Comparison of ENCODE assay signal across 20 cellular contexts in the genomic region with DNA sequence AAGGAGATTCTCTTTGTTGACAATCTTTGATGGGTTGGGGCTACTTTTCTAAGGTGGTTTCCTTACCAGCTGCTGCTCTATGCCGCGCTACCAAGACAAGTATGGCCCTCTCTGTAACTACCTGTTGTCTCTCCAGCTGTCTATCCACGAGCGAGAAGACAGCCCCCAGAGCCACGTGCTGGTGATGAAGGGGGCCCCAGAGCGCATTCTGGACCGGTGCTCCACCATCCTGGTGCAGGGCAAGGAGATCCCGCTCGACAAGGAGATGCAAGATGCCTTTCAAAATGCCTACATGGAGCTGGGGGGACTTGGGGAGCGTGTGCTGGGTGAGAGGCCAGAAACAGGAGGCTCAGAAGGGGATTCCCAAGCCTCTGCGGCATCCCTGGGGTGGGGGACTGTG. TPM values are rescaled to one million over a fixed set of nuclear protein-coding genes. Genes with fewer than 3 reads are reported as not detected.
DNase-seq lines count a peak whose midpoint lies in the region; ATAC-seq and TF ChIP-seq lines count a peak whose summit lies in the region.
"Had no signal": no experiment of that assay in that cellular context is flagged by ENCODE, and none has a peak within 500 bp of the region (broad histone marks: within the 10 kb centered on the region; RNA-seq: fewer than 3 reads in every experiment).

No MANE protein-coding gene starts in this region.

- H3K27ac ChIP-seq in C4-2B: peak overlapping the region; percentile 79; the same call in 1 of the 2 replicates
- peak overlapping the region; percentile 68 to 85 for H3K27ac ChIP-seq in coronary artery
- peak overlapping the region; percentile 46 for H3K27ac ChIP-seq in layer of hippocampus (ENCODE audit: low read depth, low read length)
- H3K27ac ChIP-seq in temporal lobe (ENCODE audit: low read depth, low read length): peak overlapping the region; percentile 38

- no peaks in the 10 kb centered on the region for H3K9me3 Mint-ChIP-seq in activated CD4-positive, alpha-beta T cell treated with anti-CD3 and anti-CD28 coated beads, Interleukin-2, amount 10 ng/mL, durations not matched to agents 7 days and 5 days
- H3K9me3 Mint-ChIP-seq: CD4-positive, alpha-beta T cell; IgD-negative memory B cell had no signal

- H3K36me3 Mint-ChIP-seq in activated CD4-positive, alpha-beta T cell treated with anti-CD3 and anti-CD28 coated beads, Interleukin-2, amount 10 ng/mL, durations not matched to agents 7 days and 5 days (ENCODE audit: low read depth): no peaks in the 10 kb centered on the region
- H3K36me3 Mint-ChIP-seq: IgD-negative memory B cell had no signal

- no peak for DNase-seq in coronary artery (ENCODE audit: low spot score)
- no peak for DNase-seq in activated T-cell treated with anti-CD3 and anti-CD28 coated beads for 4 hours
- no peak for DNase-seq in SHP77 (lab: John Stamatoyannopoulos, UW)
- DNase-seq in activated CD4-positive, alpha-beta T cell treated with anti-CD3 and anti-CD28 coated beads, Interleukin-2, amount 10 ng/mL, durations not matched to agents 7 days and 5 days: no peak
- DNase-seq: Caco-2; CD4-positive, alpha-beta T cell; DMS 273 treated with DMSO at 0.1 percent for 48 hours; DMS79 treated with DMSO at 0.1 percent for 48 hours; MV-4-11; NCI-H1105 treated with DMSO at 0.1 percent for 48 hours; NCI-H2029 treated with DMSO at 0.1 percent for 48 hours; NCI-H226; NCI-H524 treated with DMSO at 0.1 percent for 48 hours; NCI-H82 had no signal

- no peak overlapping the region for H3K27ac Mint-ChIP-seq in activated CD4-positive, alpha-beta T cell treated with anti-CD3 and anti-CD28 coated beads, Interleukin-2, amount 10 ng/mL, durations not matched to agents 7 days and 5 days
- H3K27ac Mint-ChIP-seq: CD4-positive, alpha-beta T cell; IgD-negative memory B cell had no signal

- no peak overlapping the region for H3K4me3 ChIP-seq in coronary artery

- H3K4me3 Mint-ChIP-seq in activated CD4-positive, alpha-beta T cell treated with anti-CD3 and anti-CD28 coated beads, Interleukin-2, amount 10 ng/mL, durations not matched to agents 7 days and 5 days: no peak overlapping the region
- H3K4me3 Mint-ChIP-seq: CD4-positive, alpha-beta T cell; IgD-negative memory B cell had no signal

- POLR2A ChIA-PET in activated CD4-positive, alpha-beta T cell treated with anti-CD3 and anti-CD28 coated beads, Interleukin-2, amount 10 ng/mL, durations not matched to agents 7 days and 5 days (lab: Charles Lee): no interaction called here

- no peaks in the 10 kb centered on the region for H3K4me1 Mint-ChIP-seq in activated CD4-positive, alpha-beta T cell treated with anti-CD3 and anti-CD28 coated beads, Interleukin-2, amount 10 ng/mL, durations not matched to agents 7 days and 5 days
- H3K4me1 Mint-ChIP-seq: IgD-negative memory B cell had no signal

- H3K27me3 ChIP-seq in layer of hippocampus (ENCODE audit: control insufficient read depth, insufficient read depth, low read length): no peaks in the 10 kb centered on the region

- no peak for ATAC-seq in HG02870 (IDR thresholded peaks at IDR 0.05; ENCODE audit: unreplicated experiment)
- ATAC-seq: Panc1 had no signal

- CTCF ChIA-PET in activated CD4-positive, alpha-beta T cell treated with anti-CD3 and anti-CD28 coated beads, Interleukin-2, amount 10 ng/mL, durations not matched to agents 7 days and 5 days (lab: Charles Lee): interaction anchor here (0.6 kb wide), 1 partner anchor 861 kb away, joined by 3 read pairs; no protein-coding TSS in a partner anchor

- H3K27me3 Mint-ChIP-seq in activated CD4-positive, alpha-beta T cell treated with anti-CD3 and anti-CD28 coated beads, Interleukin-2, amount 10 ng/mL, durations not matched to agents 7 days and 5 days: peaks cover 17% of the 10 kb centered on the region

- TF ChIP-seq CTCF in C4-2B (conservative IDR thresholded peaks at IDR 0.05) (no peak), coronary artery (IDR thresholded peaks at IDR 0.05) (no peak)

RNA-seq across cellular contexts. Expression of gene ATP1A2, which starts 14.4 kb away (rescaled TPM):
- total RNA-seq in temporal lobe: 93.2 TPM
- total RNA-seq in activated CD4-positive, alpha-beta T cell treated with anti-CD3 and anti-CD28 coated beads, Interleukin-2, amount 10 ng/mL, durations not matched to agents 7 days and 5 days: not detected
- total RNA-seq: CD4-positive, alpha-beta T cell had no signal

RNA-seq across cellular contexts. Expression of gene ATP1A4, which starts 21.4 kb away (rescaled TPM):
- total RNA-seq in temporal lobe: under 0.01 TPM
- total RNA-seq in activated CD4-positive, alpha-beta T cell treated with anti-CD3 and anti-CD28 coated beads, Interleukin-2, amount 10 ng/mL, durations not matched to agents 7 days and 5 days: not detected
- total RNA-seq: Caco-2 had no signal

RNA-seq across cellular contexts. Expression of gene IGSF8, which starts 31.5 kb away (rescaled TPM):
- total RNA-seq in temporal lobe: 43.5 TPM
- 10 to 100 TPM; 36.4 to 40.9 TPM for total RNA-seq in activated CD4-positive, alpha-beta T cell treated with anti-CD3 and anti-CD28 coated beads, Interleukin-2, amount 10 ng/mL, durations not matched to agents 7 days and 5 days

RNA-seq across cellular contexts. Expression of gene KCNJ9, which starts 48.6 kb away (rescaled TPM):
- 10.6 TPM for total RNA-seq in temporal lobe
- not detected for total RNA-seq in activated CD4-positive, alpha-beta T cell treated with anti-CD3 and anti-CD28 coated beads, Interleukin-2, amount 10 ng/mL, durations not matched to agents 7 days and 5 days
- total RNA-seq: Caco-2; CD4-positive, alpha-beta T cell had no signal

Comparison
In these comparisons a context has a peak if more than half of its experiments do, and no peak if none do; other contexts are left out.
1. RNA of gene ATP1A2, which starts 14.4 kb away (total RNA-seq): 93.2 TPM in temporal lobe (single experiment); not detected in activated CD4-positive, alpha-beta T cell treated with anti-CD3 and anti-CD28 coated beads, Interleukin-2, amount 10 ng/mL, durations not matched to agents 7 days and 5 days; every median in the first group is over 10 times any median in the second.
2. Peak in every context shown above with its lines, with median percentiles within 50 percentile points of each other: H3K27ac ChIP-seq.